In genomic region chr2:17442334-17442733, GRCh38 we compare ENCODE assay signal across 1 cellular context.
TF ChIP-seq lines count a peak whose summit lies in the region.

No MANE protein-coding gene starts in this region.

TF ChIP-seq in WTC11, 78 proteins besides CTCF, POLR2A, EP300 and RAD21 (continued from another document):
- no peak for TF ChIP-seq E2F4 (CRISPR knock-in tag; IDR thresholded peaks at IDR 0.05; ENCODE audit: borderline replicate concordance, low read depth)
